ENCODE assay signal across 8 cellular contexts in the genomic region with DNA sequence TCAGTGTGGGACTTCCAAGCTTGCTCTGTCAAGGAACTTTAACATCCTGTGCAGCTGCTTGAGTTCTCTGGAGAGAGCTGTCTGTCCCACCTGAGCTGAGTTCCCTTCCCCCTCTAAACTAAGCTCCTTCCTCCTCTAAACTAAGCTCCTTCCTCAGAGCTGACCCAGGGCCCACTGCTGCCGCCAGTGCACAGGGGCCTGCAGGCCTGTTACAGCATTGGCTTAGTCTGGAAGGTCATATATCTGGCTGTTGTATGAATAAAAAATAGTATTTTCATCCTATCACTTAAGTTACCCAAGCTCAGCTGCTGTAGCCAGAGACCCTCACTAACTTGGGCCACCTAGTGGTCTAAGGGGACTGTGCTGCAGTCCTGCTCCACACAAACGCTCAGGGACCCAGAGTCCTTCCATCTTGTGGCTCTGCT.
A peak's percentile ranks its signal among the peaks of the same experiment; 100 is the strongest.
DNase-seq lines count a peak whose midpoint lies in the region; ATAC-seq and FAIRE-seq lines count a peak whose summit lies in the region.

No MANE protein-coding gene starts in this region.

- H3K27ac ChIP-seq in CD4-positive, alpha-beta memory T cell (ENCODE audit: low read depth, low read length), result no peak overlapping the region

- peaks cover 7% of the 10 kb centered on the region for H3K27me3 Mint-ChIP-seq in activated T-cell treated with anti-CD3 and anti-CD28 coated beads, Interleukin-2, amount 50 U/mL, for 72 hours (ENCODE audit: low read depth)
- H3K27me3 Mint-ChIP-seq in activated T-cell treated with anti-CD3 and anti-CD28 coated beads, Interleukin-2, amount 50 U/mL, for 24 hours, result no peaks in the 10 kb centered on the region
- H3K27me3 Mint-ChIP-seq in CD4-positive, alpha-beta memory T cell, result peaks cover 0 to 9% of the 10 kb centered on the region in 2 donors

- no peaks in the 10 kb centered on the region for H3K9me3 Mint-ChIP-seq in activated T-cell treated with anti-CD3 and anti-CD28 coated beads, Interleukin-2, amount 50 U/mL, for 72 hours
- no peaks in the 10 kb centered on the region for H3K9me3 Mint-ChIP-seq in activated T-cell treated with anti-CD3 and anti-CD28 coated beads, Interleukin-2, amount 50 U/mL, for 24 hours
- H3K9me3 Mint-ChIP-seq in CD4-positive, alpha-beta memory T cell, result peaks cover 0 to 3% (median 0%) of the 10 kb centered on the region in 8 donors

- POLR2A ChIA-PET in CD4-positive, alpha-beta memory T cell (lab: Charles Lee; ENCODE audit: partially characterized antibody), result no interaction called here

- no peaks in the 10 kb centered on the region for H3K4me1 ChIP-seq in CD4-positive, alpha-beta memory T cell (ENCODE audit: insufficient read depth, low read length)

- intact Hi-C loops in CD4-positive, alpha-beta memory T cell (cut with micrococcal nuclease), result no loop called here

- H3K27me3 ChIP-seq in CD4-positive, alpha-beta memory T cell (ENCODE audit: insufficient read depth, low read length), result no peaks in the 10 kb centered on the region

- CTCF ChIA-PET in CD4-positive, alpha-beta memory T cell (lab: Charles Lee; ENCODE audit: partially characterized antibody), result interaction anchor here (1.4 kb wide), 1 partner anchor 351 kb away, joined by 5 read pairs; no protein-coding TSS in a partner anchor

- H3K4me1 Mint-ChIP-seq in activated T-cell treated with anti-CD3 and anti-CD28 coated beads, Interleukin-2, amount 50 U/mL, for 72 hours (ENCODE audit: low read depth), result no peaks in the 10 kb centered on the region
- no peaks in the 10 kb centered on the region for H3K4me1 Mint-ChIP-seq in activated T-cell treated with anti-CD3 and anti-CD28 coated beads, Interleukin-2, amount 50 U/mL, for 24 hours (ENCODE audit: low read depth)
- no peaks in the 10 kb centered on the region for H3K4me1 Mint-ChIP-seq in CD4-positive, alpha-beta memory T cell

- no peaks in the 10 kb centered on the region for H3K9me3 ChIP-seq in CD4-positive, alpha-beta memory T cell (ENCODE audit: control insufficient read depth in 1 of 2, low read length in 2 of 2)

- no peak overlapping the region for H3K27ac Mint-ChIP-seq in activated T-cell treated with anti-CD3 and anti-CD28 coated beads, Interleukin-2, amount 50 U/mL, for 72 hours
- H3K27ac Mint-ChIP-seq in activated T-cell treated with anti-CD3 and anti-CD28 coated beads, Interleukin-2, amount 50 U/mL, for 24 hours, result no peak overlapping the region
- H3K27ac Mint-ChIP-seq in CD4-positive, alpha-beta memory T cell, result no peak overlapping the region

- FAIRE-seq in urothelium cell line (lab: Jason Lieb, UNC), result no peak

- no peak overlapping the region for H3K4me3 Mint-ChIP-seq in activated T-cell treated with anti-CD3 and anti-CD28 coated beads, Interleukin-2, amount 50 U/mL, for 72 hours
- H3K4me3 Mint-ChIP-seq in activated T-cell treated with anti-CD3 and anti-CD28 coated beads, Interleukin-2, amount 50 U/mL, for 24 hours, result no peak overlapping the region
- no peak overlapping the region for H3K4me3 Mint-ChIP-seq in CD4-positive, alpha-beta memory T cell

- H3K36me3 Mint-ChIP-seq in activated T-cell treated with anti-CD3 and anti-CD28 coated beads, Interleukin-2, amount 50 U/mL, for 72 hours (ENCODE audit: insufficient read depth in 2 of 2), result no peaks in the 10 kb centered on the region
- no peaks in the 10 kb centered on the region for H3K36me3 Mint-ChIP-seq in activated T-cell treated with anti-CD3 and anti-CD28 coated beads, Interleukin-2, amount 50 U/mL, for 24 hours (ENCODE audit: low read depth)
- H3K36me3 Mint-ChIP-seq in CD4-positive, alpha-beta memory T cell, result no peaks in the 10 kb centered on the region

- peak; percentile 62 to 64 for ATAC-seq in activated T-cell treated with anti-CD3 and anti-CD28 coated beads, Interleukin-2, amount 50 U/mL, for 72 hours (replicated peaks in 1 of 2)

- DNase-seq in activated T-cell treated with anti-CD3 and anti-CD28 coated beads, Interleukin-2, amount 50 U/mL, for 72 hours, result peak; percentile 3 to 14
- no peak for DNase-seq in activated T-cell treated with anti-CD3 and anti-CD28 coated beads, Interleukin-2, amount 50 U/mL, for 24 hours
- DNase-seq in SHP77 (lab: John Stamatoyannopoulos, UW) (peak; percentile 52 to 76), iPS DF 19.7 (ENCODE audit: low read depth, low spot score) (peak; percentile 25), urothelium cell line (ENCODE audit: low spot score) (peak; percentile 53), NCI-H2081 treated with DMSO at 0.1 percent for 48 hours (lab: John Stamatoyannopoulos, UW) (no peak)
- DNase-seq in stimulated activated CD4-positive, alpha-beta T cell treated with anti-CD3 and anti-CD28 coated beads, Interleukin-4, amount 100 ng/mL, for 1 hour, result no peak
- DNase-seq in CD4-positive, alpha-beta memory T cell, result no peak

- H3K36me3 ChIP-seq in CD4-positive, alpha-beta memory T cell (ENCODE audit: insufficient read depth, low read length), result no peaks in the 10 kb centered on the region

- no peak overlapping the region for H3K4me3 ChIP-seq in CD4-positive, alpha-beta memory T cell (ENCODE audit: low read length in 2 of 2)

Comparison
In these comparisons a context has a peak if more than half of its experiments do, and no peak if none do; other contexts are left out.
1. DNase-seq: peak in activated T-cell treated with anti-CD3 and anti-CD28 coated beads, Interleukin-2, amount 50 U/mL, for 72 hours (2 of 2), SHP77 (2 of 2), iPS DF 19.7 (single experiment) and urothelium cell line (single experiment); none in activated T-cell treated with anti-CD3 and anti-CD28 coated beads, Interleukin-2, amount 50 U/mL, for 24 hours (single experiment), stimulated activated CD4-positive, alpha-beta T cell treated with anti-CD3 and anti-CD28 coated beads, Interleukin-4, amount 100 ng/mL, for 1 hour (single experiment), NCI-H2081 treated with DMSO at 0.1 percent for 48 hours (single experiment) and CD4-positive, alpha-beta memory T cell (0 of 5).